Comparison of ENCODE assay signal across 8 cellular contexts in the genomic region with DNA sequence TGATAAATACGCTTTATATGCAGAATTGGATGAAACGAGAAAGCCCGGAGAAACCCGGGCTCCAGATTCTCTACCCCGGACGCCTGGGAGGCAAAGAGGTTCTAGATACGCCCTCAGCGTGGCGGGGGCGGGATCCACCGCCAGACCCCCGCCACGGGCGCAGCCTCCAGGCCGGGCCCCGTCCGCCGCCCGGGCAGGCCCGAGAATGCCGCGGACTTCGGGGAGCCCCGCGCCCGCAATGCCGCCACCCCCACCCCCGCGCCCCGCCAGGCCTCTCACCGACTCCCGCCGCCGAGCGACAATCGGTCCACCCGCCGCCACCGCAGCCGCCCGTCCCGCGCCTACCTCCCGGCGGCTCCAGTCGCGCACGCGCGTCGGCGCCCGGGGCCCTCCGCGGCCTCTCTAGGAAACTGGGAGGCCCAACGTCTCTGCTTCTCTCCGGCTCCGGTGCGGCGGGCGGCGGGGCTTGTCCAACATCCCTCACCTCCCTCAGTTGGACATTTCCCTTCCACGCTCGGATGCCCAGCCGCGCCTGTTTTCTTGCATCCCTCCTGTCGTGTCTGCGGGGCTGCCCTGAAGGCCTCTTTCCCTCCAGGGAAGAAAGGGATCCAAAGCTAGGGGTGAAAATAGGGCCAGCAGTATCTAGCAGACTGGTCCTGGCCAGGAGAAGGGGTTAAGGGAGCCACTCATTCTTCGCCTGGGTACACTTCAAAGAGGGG. TPM values are rescaled to one million over a fixed set of nuclear protein-coding genes. Genes with fewer than 3 reads are reported as not detected.
DNase-seq lines count a peak whose midpoint lies in the region; ATAC-seq and TF ChIP-seq lines count a peak whose summit lies in the region.

A gene (minus strand): TSS at position 359 of the 719 bp plus-strand sequence. CDS start 22,121 bp downstream, outside the sequence.

- POLR2A ChIA-PET in A673 (lab: Charles Lee; ENCODE audit: low non-redundant PET), result no interaction called here

- peak within 1 kb of the TSS; percentile 59 for H3K27ac ChIP-seq in A673 (ENCODE audit: low read depth, low read length, poor library complexity, severe bottlenecking)

- H3K27me3 ChIP-seq in A673 (replicated peaks; ENCODE audit: insufficient read depth, low read depth, low read length, poor library complexity), result no peaks in the 10 kb centered on the region

- peak; percentile 64 for ATAC-seq in GM18858 (IDR thresholded peaks at IDR 0.05; ENCODE audit: unreplicated experiment)
- peak; percentile 68 for ATAC-seq in HG03103 (IDR thresholded peaks at IDR 0.05; ENCODE audit: low read depth, unreplicated experiment)

- no TSS peak for BruUV-seq in A673 (replicated peaks; lab: Mats Ljungman, UMichigan)

- CTCF ChIA-PET in A673 (lab: Charles Lee), result no interaction called here

- no peaks in the 10 kb centered on the region for H3K4me1 ChIP-seq in A673 (ENCODE audit: insufficient read depth, low read length, poor library complexity, severe bottlenecking)

- no peaks in the 10 kb centered on the region for H3K36me3 ChIP-seq in A673 (ENCODE audit: insufficient read depth, low read length, poor library complexity, severe bottlenecking)

- intact Hi-C loops in A673 (cut with micrococcal nuclease; ENCODE audit: unreplicated experiment), result no loop called here

- TF ChIP-seq CTCF in A673 (conservative IDR thresholded peaks at IDR 0.05; ENCODE audit: low read depth, low read length), result no peak

- peak; percentile 77 for DNase-seq in A673 (ENCODE audit: low spot score)
- peak; percentile 28 for DNase-seq in NCI-H345 treated with DMSO at 0.1 percent for 48 hours (lab: John Stamatoyannopoulos, UW; ENCODE audit: unreplicated experiment)
- DNase-seq in activated CD4-positive, alpha-beta T cell treated with anti-CD3 and anti-CD28 coated beads for 1 hour, result peak; percentile 66
- peak; percentile 88 for DNase-seq in cerebellum (ENCODE audit: low spot score)
- peak; percentile 48 for DNase-seq in kidney glomerular epithelial cell (lab: John Stamatoyannopoulos, UW)
- DNase-seq in stimulated activated CD4-positive, alpha-beta T cell treated with anti-CD3 and anti-CD28 coated beads, Interleukin-15, amount 100 ng/mL, for 48 hours (ENCODE audit: low read depth in 2 of 2), result peak; percentile 57 to 71

- H3K4me3 ChIP-seq in A673 (ENCODE audit: low read depth, low read length, poor library complexity, severe bottlenecking), result peak within 1 kb of the TSS; percentile 67

- H3K9me3 ChIP-seq in A673 (ENCODE audit: low read depth, low read length, poor library complexity, severe bottlenecking), result no peaks in the 10 kb centered on the region

RNA-seq across cellular contexts. Expression of the gene that starts here (rescaled TPM):
- 17.6 and 18.6 TPM in 2 replicates for total RNA-seq in A673 (2021)
- total RNA-seq in cerebellum, result 35.2 TPM

Comparison
In these comparisons a context has a peak if more than half of its experiments do, and no peak if none do; other contexts are left out.
1. Peak in every context shown above with its lines: DNase-seq, ATAC-seq, H3K4me3 ChIP-seq and H3K27ac ChIP-seq.
2. DNase-seq: peak in every context shown above with its lines; median percentile 88 in cerebellum; 77 in A673; 66 in activated CD4-positive, alpha-beta T cell treated with anti-CD3 and anti-CD28 coated beads for 1 hour; 64 in stimulated activated CD4-positive, alpha-beta T cell treated with anti-CD3 and anti-CD28 coated beads, Interleukin-15, amount 100 ng/mL, for 48 hours; 48 in kidney glomerular epithelial cell; 28 in NCI-H345 treated with DMSO at 0.1 percent for 48 hours.